ENCODE assay signal across 1 cellular context in the genomic region with DNA sequence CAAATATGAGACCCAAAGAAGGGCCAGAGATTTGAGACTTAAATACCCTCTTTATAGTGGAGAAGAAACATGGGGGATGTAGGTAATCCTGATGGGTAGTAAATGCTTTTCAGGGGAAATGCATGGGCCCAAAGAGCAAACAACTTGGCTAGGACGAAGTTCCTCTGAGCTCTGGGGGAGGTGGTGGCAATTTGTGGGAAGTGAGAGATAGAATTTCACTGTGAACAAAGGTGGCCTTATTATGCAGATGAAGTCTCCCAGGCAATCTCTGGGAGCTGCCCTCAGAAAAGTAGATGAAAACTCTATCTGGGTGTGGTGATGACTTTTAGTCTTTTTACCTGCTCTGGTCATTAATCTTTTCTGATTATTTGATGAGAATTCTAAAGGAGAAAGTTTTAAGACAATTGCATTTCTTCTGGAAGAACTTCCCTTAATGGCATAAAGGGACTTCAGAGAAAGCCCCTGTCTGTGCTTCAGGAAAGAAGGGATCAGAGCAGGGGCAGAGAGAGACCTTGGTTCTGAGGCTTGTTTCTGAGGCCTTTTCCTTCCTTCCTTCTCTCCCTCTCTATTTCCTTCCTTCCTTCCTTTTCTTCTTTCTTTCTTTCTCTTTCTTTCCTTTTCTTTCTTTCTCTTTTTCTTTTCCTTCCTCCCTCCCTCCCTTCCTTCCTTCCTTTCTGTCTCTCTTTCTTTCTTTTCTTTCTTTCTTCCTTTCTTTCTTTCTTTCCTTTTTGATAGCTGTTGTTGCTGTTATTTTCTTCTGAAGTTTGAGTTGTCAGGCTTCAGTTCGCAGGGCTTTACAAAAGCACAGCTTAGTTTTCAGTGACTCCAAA.
TF ChIP-seq lines count a peak whose summit lies in the region.

No MANE protein-coding gene starts in this region.

TF ChIP-seq in HepG2, 621 proteins besides CTCF, POLR2A, EP300 and RAD21:
- TF ChIP-seq SOX5 (CRISPR knock-in tag; IDR thresholded peaks at IDR 0.05; ENCODE audit: borderline replicate concordance) (0 out of 2 replicates have a peak, but pooled peaks have one; percentile 16), SOX13 (IDR thresholded peaks at IDR 0.05) (no peak), SOX13 (CRISPR knock-in tag; conservative IDR thresholded peaks at IDR 0.05 in 1 of 2, IDR thresholded peaks at IDR 0.05 in 1 of 2) (peak in 1 of 2 experiments; percentile 18; a peak in 1 of 4 replicates), EED (CRISPR knock-in tag; IDR thresholded peaks at IDR 0.05) (no peak), ZNF546 (CRISPR knock-in tag; conservative IDR thresholded peaks at IDR 0.05) (no peak), HNF4A (CRISPR knock-in tag; IDR thresholded peaks at IDR 0.05) (peak; percentile 30; the same call in 1 of the 2 replicates), PCBP1 (IDR thresholded peaks at IDR 0.05; ENCODE audit: borderline replicate concordance, low read depth, low read length) (no peak), SIX4 (CRISPR knock-in tag; IDR thresholded peaks at IDR 0.05) (0 out of 2 replicates have a peak, but pooled peaks have one; percentile 24), SNAI1 (CRISPR knock-in tag; IDR thresholded peaks at IDR 0.05; ENCODE audit: borderline replicate concordance) (no peak), SIX1 (CRISPR knock-in tag; IDR thresholded peaks at IDR 0.05; ENCODE audit: borderline replicate concordance) (peak; percentile 85), CCAR2 (optimal IDR thresholded peaks at IDR 0.05; ENCODE audit: low read depth, low read length) (no peak), ZMYM4 (CRISPR knock-in tag; IDR thresholded peaks at IDR 0.05) (0 out of 2 replicates have a peak, but pooled peaks have one; percentile 17), ZNF44 (CRISPR knock-in tag; IDR thresholded peaks at IDR 0.05) (no peak), SOX6 (IDR thresholded peaks at IDR 0.05) (no peak), SOX6 (CRISPR knock-in tag; IDR thresholded peaks at IDR 0.05) (peak; percentile 56), ATF1 (CRISPR knock-in tag; IDR thresholded peaks at IDR 0.05) (no peak)
- TF ChIP-seq, protein P1, sequence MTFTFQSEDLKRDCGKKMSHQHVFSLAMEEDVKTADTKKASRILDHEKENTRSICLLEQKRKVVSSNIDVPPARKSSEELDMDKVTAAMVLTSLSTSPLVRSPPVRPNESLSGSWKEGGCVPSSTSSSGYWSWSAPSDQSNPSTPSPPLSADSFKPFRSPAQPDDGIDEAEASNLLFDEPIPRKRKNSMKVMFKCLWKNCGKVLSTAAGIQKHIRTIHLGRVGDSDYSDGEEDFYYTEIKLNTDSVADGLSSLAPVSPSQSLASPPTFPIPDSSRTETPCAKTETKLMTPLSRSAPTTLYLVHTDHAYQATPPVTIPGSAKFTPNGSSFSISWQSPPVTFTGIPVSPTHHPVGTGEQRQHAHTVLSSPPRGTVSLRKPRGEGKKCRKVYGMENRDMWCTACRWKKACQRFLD (CRISPR knock-in tag; IDR thresholded peaks at IDR 0.05; ENCODE audit: borderline replicate concordance), result no peak
- TF ChIP-seq, protein P2, sequence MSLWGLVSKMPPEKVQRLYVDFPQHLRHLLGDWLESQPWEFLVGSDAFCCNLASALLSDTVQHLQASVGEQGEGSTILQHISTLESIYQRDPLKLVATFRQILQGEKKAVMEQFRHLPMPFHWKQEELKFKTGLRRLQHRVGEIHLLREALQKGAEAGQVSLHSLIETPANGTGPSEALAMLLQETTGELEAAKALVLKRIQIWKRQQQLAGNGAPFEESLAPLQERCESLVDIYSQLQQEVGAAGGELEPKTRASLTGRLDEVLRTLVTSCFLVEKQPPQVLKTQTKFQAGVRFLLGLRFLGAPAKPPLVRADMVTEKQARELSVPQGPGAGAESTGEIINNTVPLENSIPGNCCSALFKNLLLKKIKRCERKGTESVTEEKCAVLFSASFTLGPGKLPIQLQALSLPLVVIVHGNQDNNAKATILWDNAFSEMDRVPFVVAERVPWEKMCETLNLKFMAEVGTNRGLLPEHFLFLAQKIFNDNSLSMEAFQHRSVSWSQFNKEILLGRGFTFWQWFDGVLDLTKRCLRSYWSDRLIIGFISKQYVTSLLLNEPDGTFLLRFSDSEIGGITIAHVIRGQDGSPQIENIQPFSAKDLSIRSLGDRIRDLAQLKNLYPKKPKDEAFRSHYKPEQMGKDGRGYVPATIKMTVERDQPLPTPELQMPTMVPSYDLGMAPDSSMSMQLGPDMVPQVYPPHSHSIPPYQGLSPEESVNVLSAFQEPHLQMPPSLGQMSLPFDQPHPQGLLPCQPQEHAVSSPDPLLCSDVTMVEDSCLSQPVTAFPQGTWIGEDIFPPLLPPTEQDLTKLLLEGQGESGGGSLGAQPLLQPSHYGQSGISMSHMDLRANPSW (CRISPR knock-in tag; IDR thresholded peaks at IDR 0.05; ENCODE audit: borderline replicate concordance), result no peak
- TF ChIP-seq, protein P3, sequence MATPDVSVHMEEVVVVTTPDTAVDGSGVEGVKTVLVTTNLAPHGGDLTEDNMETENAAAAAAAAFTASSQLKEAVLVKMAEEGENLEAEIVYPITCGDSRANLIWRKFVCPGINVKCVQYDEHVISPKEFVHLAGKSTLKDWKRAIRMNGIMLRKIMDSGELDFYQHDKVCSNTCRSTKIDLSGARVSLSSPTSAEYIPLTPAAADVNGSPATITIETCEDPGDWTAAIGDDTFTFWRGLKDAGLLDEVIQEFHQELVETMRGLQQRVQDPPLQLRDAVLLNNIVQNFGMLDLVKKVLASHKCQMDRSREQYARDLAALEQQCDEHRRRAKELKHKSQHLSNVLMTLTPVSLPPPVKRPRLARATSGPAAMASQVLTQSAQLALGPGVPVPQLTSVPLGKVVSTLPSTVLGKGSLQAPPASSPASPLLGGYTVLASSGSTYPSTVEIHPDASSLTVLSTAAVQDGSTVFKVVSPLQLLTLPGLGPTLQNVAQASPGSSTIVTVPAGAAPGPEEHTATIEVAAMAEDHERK (CRISPR knock-in tag; IDR thresholded peaks at IDR 0.05; ENCODE audit: low read depth), result no peak
- TF ChIP-seq, protein P4, sequence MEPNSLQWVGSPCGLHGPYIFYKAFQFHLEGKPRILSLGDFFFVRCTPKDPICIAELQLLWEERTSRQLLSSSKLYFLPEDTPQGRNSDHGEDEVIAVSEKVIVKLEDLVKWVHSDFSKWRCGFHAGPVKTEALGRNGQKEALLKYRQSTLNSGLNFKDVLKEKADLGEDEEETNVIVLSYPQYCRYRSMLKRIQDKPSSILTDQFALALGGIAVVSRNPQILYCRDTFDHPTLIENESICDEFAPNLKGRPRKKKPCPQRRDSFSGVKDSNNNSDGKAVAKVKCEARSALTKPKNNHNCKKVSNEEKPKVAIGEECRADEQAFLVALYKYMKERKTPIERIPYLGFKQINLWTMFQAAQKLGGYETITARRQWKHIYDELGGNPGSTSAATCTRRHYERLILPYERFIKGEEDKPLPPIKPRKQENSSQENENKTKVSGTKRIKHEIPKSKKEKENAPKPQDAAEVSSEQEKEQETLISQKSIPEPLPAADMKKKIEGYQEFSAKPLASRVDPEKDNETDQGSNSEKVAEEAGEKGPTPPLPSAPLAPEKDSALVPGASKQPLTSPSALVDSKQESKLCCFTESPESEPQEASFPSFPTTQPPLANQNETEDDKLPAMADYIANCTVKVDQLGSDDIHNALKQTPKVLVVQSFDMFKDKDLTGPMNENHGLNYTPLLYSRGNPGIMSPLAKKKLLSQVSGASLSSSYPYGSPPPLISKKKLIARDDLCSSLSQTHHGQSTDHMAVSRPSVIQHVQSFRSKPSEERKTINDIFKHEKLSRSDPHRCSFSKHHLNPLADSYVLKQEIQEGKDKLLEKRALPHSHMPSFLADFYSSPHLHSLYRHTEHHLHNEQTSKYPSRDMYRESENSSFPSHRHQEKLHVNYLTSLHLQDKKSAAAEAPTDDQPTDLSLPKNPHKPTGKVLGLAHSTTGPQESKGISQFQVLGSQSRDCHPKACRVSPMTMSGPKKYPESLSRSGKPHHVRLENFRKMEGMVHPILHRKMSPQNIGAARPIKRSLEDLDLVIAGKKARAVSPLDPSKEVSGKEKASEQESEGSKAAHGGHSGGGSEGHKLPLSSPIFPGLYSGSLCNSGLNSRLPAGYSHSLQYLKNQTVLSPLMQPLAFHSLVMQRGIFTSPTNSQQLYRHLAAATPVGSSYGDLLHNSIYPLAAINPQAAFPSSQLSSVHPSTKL (CRISPR knock-in tag; IDR thresholded peaks at IDR 0.05), result 0 out of 2 replicates have a peak, but pooled peaks have one; percentile 18
- TF ChIP-seq, protein P5, sequence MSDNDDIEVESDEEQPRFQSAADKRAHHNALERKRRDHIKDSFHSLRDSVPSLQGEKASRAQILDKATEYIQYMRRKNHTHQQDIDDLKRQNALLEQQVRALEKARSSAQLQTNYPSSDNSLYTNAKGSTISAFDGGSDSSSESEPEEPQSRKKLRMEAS (IDR thresholded peaks at IDR 0.05), result no peak
- TF ChIP-seq, protein P6, sequence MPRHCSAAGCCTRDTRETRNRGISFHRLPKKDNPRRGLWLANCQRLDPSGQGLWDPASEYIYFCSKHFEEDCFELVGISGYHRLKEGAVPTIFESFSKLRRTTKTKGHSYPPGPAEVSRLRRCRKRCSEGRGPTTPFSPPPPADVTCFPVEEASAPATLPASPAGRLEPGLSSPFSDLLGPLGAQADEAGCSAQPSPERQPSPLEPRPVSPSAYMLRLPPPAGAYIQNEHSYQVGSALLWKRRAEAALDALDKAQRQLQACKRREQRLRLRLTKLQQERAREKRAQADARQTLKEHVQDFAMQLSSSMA (CRISPR knock-in tag; IDR thresholded peaks at IDR 0.05), result no peak
- TF ChIP-seq, protein P7, sequence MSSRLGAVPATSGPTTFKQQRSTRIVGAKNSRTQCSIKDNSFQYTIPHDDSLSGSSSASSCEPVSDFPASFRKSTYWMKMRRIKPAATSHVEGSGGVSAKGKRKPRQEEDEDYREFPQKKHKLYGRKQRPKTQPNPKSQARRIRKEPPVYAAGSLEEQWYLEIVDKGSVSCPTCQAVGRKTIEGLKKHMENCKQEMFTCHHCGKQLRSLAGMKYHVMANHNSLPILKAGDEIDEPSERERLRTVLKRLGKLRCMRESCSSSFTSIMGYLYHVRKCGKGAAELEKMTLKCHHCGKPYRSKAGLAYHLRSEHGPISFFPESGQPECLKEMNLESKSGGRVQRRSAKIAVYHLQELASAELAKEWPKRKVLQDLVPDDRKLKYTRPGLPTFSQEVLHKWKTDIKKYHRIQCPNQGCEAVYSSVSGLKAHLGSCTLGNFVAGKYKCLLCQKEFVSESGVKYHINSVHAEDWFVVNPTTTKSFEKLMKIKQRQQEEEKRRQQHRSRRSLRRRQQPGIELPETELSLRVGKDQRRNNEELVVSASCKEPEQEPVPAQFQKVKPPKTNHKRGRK (CRISPR knock-in tag; IDR thresholded peaks at IDR 0.05), result peak; percentile 65; the same call in 1 of the 2 replicates
- TF ChIP-seq, protein P8, sequence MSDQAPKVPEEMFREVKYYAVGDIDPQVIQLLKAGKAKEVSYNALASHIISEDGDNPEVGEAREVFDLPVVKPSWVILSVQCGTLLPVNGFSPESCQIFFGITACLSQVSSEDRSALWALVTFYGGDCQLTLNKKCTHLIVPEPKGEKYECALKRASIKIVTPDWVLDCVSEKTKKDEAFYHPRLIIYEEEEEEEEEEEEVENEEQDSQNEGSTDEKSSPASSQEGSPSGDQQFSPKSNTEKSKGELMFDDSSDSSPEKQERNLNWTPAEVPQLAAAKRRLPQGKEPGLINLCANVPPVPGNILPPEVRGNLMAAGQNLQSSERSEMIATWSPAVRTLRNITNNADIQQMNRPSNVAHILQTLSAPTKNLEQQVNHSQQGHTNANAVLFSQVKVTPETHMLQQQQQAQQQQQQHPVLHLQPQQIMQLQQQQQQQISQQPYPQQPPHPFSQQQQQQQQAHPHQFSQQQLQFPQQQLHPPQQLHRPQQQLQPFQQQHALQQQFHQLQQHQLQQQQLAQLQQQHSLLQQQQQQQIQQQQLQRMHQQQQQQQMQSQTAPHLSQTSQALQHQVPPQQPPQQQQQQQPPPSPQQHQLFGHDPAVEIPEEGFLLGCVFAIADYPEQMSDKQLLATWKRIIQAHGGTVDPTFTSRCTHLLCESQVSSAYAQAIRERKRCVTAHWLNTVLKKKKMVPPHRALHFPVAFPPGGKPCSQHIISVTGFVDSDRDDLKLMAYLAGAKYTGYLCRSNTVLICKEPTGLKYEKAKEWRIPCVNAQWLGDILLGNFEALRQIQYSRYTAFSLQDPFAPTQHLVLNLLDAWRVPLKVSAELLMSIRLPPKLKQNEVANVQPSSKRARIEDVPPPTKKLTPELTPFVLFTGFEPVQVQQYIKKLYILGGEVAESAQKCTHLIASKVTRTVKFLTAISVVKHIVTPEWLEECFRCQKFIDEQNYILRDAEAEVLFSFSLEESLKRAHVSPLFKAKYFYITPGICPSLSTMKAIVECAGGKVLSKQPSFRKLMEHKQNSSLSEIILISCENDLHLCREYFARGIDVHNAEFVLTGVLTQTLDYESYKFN (CRISPR knock-in tag; conservative IDR thresholded peaks at IDR 0.05), result peak; percentile 37; the same call in 1 of the 2 replicates
